19 cellular contexts compared by ENCODE assay signal in the genomic region with DNA sequence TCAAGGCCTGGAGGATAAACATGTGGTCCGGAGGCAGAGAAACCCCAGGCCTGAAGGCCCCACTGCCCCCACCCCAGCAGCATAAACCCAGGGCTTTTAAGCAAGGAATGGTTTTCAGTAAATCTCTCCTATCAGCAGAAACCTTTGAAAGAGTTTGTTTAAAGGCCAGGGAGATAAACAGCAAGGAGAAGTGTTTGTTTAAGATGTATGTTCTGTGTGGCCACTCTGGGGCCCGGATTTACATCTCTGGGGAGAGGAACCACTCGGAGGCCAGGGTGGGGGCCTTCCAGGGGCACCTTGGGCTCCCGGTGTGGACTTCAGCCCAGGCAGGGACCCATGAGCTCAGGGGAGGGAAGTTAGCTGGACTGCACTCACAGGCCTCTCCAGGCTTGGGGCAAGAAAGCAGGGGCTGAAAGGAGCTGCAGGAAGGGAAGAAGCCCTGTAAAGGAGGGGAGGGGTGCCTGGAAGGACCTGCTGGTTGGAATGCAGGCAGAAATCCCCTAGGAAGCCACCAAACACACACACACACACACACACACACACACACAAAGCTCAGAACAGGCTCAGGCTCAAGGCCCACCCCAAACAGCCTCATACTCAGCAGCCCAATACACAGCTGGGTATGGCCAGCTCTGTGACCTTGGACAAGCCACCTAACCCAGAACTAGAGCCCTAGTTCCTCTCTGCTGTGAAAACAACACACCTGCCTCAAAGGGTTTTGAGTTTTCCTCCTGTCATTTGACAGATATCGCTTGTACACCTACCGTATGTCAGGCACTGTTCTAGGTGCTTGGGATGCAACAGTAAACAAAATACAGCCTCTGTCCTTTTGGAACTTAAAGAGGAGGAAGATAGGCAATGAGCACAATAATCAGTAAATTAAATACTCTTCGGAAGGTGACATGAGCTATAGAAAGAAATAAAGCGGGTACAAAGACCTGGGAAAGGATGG. TPM values are rescaled to one million over a fixed set of nuclear protein-coding genes. Genes with fewer than 3 reads are reported as not detected.
DNase-seq lines count a peak whose midpoint lies in the region; ATAC-seq, FAIRE-seq and TF ChIP-seq lines count a peak whose summit lies in the region.
"Had no signal": no experiment of that assay in that cellular context is flagged by ENCODE, and none has a peak within 500 bp of the region (broad histone marks: within the 10 kb centered on the region; RNA-seq: fewer than 3 reads in every experiment).

No MANE protein-coding gene starts in this region.

- H3K9me3 ChIP-seq in HepG2 (ENCODE audit: low read length) (no peaks in the 10 kb centered on the region), right lobe of liver (no peaks in the 10 kb centered on the region), muscle layer of duodenum (ENCODE audit: control insufficient read depth in 1 of 2, low read length in 2 of 2) (no peaks in the 10 kb centered on the region)

- peak in 1 of 2 experiments; percentile 98; a peak in 2 of 4 replicates for TF ChIP-seq EP300 in HepG2 (IDR thresholded peaks at IDR 0.05; ENCODE audit: low read depth in 2 of 2, low read length in 2 of 2)
- TF ChIP-seq EP300 in HepG2 (CRISPR knock-in tag; IDR thresholded peaks at IDR 0.05; ENCODE audit: borderline replicate concordance): peak; percentile 79; the same call in 1 of the 2 replicates

- peak overlapping the region; percentile 74 for H3K9ac ChIP-seq in HepG2 (ENCODE audit: insufficient read depth, low read depth, low read length)

- no peaks in the 10 kb centered on the region for H4K20me1 ChIP-seq in HepG2 (ENCODE audit: insufficient read depth, low read length)

- peak; percentile 1; the same call in 1 of the 2 replicates for TF ChIP-seq CTCF in HepG2 (CRISPR knock-in tag; IDR thresholded peaks at IDR 0.05)
- no peak for TF ChIP-seq CTCF in right lobe of liver (IDR thresholded peaks at IDR 0.05)
- TF ChIP-seq CTCF in fibroblast of villous mesenchyme (IDR thresholded peaks at IDR 0.05; ENCODE audit: insufficient read depth, low read depth, low read length): no peak

- peak overlapping the region in 2 of 3 experiments; percentile 8 to 50; a peak in 2 of 6 replicates for H3K4me3 ChIP-seq in HepG2 (replicated peaks in 1 of 3; ENCODE audit: insufficient read depth in 1 of 3, low read depth in 2 of 3, low read length in 3 of 3)
- no peak overlapping the region for H3K4me3 ChIP-seq in right lobe of liver
- H3K4me3 ChIP-seq in fibroblast of villous mesenchyme (ENCODE audit: low read depth, low read length): no peak overlapping the region
- no peak overlapping the region for H3K4me3 ChIP-seq in muscle layer of duodenum (ENCODE audit: low read depth in 1 of 2, low read length in 2 of 2)

- no peak overlapping the region for H2AFZ ChIP-seq in HepG2 (ENCODE audit: low read length)

- TF ChIP-seq POLR2A in HepG2 (IDR thresholded peaks at IDR 0.05; ENCODE audit: insufficient read depth in 1 of 2, low read depth in 2 of 2, low read length in 2 of 2) (peak; percentile 74 to 77; a peak in 3 of 4 replicates), right lobe of liver (IDR thresholded peaks at IDR 0.05) (no peak), H54 (IDR thresholded peaks at IDR 0.05; ENCODE audit: low read depth, low read length) (no peak)

- H3K27ac ChIP-seq in HepG2 (ENCODE audit: extremely low read length, insufficient read depth, low read length): peak overlapping the region; percentile 94
- H3K27ac ChIP-seq in right lobe of liver: no peak overlapping the region
- H3K27ac ChIP-seq in muscle layer of duodenum (ENCODE audit: low read length): peak overlapping the region; percentile 64

- peak; percentile 45 for TF ChIP-seq RAD21 in HepG2 (CRISPR knock-in tag; IDR thresholded peaks at IDR 0.05)

- H3K79me2 ChIP-seq in HepG2 (ENCODE audit: insufficient read depth, low read length): no peaks in the 10 kb centered on the region

- peak; percentile 93 for ATAC-seq in HepG2
- ATAC-seq in right lobe of liver: no peak
- ATAC-seq: Right ventricle myocardium inferior; stimulated activated memory B cell treated with anti-CD40 and anti-IgM and Interleukin-4, amounts not matched to agents 10 μg/mL and 1 μg/mL and 100 μg/mL, for 72 hours had no signal

- POLR2A ChIA-PET in HepG2 (lab: Yijun Ruan, JAX): interaction anchor here (0.9 to 9.4 kb wide), 30 partner anchors 9 to 479 kb away, joined by 3 to 187 read pairs (median 6); partner anchors contain the start of gene FOXP4

- H3K36me3 ChIP-seq in HepG2 (replicated peaks in 1 of 2; ENCODE audit: control insufficient read depth in 1 of 2, insufficient read depth in 2 of 2, low read length in 2 of 2) (no peaks in the 10 kb centered on the region), right lobe of liver (no peaks in the 10 kb centered on the region), muscle layer of duodenum (ENCODE audit: control insufficient read depth in 1 of 2, insufficient read depth in 2 of 2, low read length in 2 of 2) (no peaks in the 10 kb centered on the region)

- DNase-seq in HepG2 (ENCODE audit: low spot score): peak; percentile 97
- DNase-seq in right lobe of liver: no peak
- peak; percentile 93 for DNase-seq in fibroblast of villous mesenchyme (ENCODE audit: low read depth)
- no peak for DNase-seq in dermis blood vessel endothelial cell
- DNase-seq in H54 (ENCODE audit: insufficient read length, low spot score): no peak
- DNase-seq in activated CD4-positive, alpha-beta T cell treated with anti-CD3 and anti-CD28 coated beads, Interleukin-2, amount 50 U/mL, for 4 hours: no peak
- DNase-seq in activated CD4-positive, alpha-beta T cell treated with anti-CD3 and anti-CD28 coated beads, Interleukin-2, amount 50 U/mL, for 1 hour: no peak
- DNase-seq: ACHN; activated CD4-positive, CD25-positive, alpha-beta regulatory T cell; activated gamma-delta T cell; aorta; CD4-positive, alpha-beta T cell; EL; immature natural killer cell; NCI-H1417 treated with DMSO at 0.1 percent for 48 hours had no signal

- H3K4me2 ChIP-seq in HepG2 (ENCODE audit: low read depth, low read length): peak overlapping the region; percentile 84

- H3K4me1 ChIP-seq in HepG2 (ENCODE audit: insufficient read depth, low read length) (peaks cover 88% of the 10 kb centered on the region), right lobe of liver (no peaks in the 10 kb centered on the region), muscle layer of duodenum (ENCODE audit: control insufficient read depth in 1 of 2, insufficient read depth in 2 of 2, low read length in 2 of 2) (peaks cover 0 to 5% of the 10 kb centered on the region in 2 donors)

- TSS peak; percentile 95 for BruUV-seq in HepG2 (replicated peaks; lab: Mats Ljungman, UMichigan)

- peak; percentile 92 for FAIRE-seq in HepG2 (lab: Jason Lieb, UNC)
- FAIRE-seq in H54 (lab: Jason Lieb, UNC): no peak
- FAIRE-seq: colon had no signal

- 34% methylated on average over 7 of the region's 8 CpGs for WGBS in HepG2 (ENCODE audit: low lambda C conversion rate)
- 89% methylated on average over 5 of the region's 8 CpGs for WGBS in right lobe of liver (ENCODE audit: insufficient coverage, low coverage, low lambda C conversion rate, missing lambda C conversion rate)

- in situ Hi-C loops in HepG2 (cut with HindIII; ENCODE audit: extremely low pct_ligation_motif_present, low pct_unique_long_range_greater_than_20kb): no loop called here

- intact Hi-C loops in HepG2 (cut with micrococcal nuclease; ENCODE audit: unreplicated experiment) (loop anchor here (1.0 kb wide), 3 partner anchors 21 to 58 kb away; no protein-coding TSS in a partner anchor), right lobe of liver (cut with DNase I) (no loop called here)

- CTCF ChIA-PET in HepG2 (lab: Yijun Ruan, JAX; ENCODE audit: low intra/inter-chr PET ratio, low total read pairs): no interaction called here

- H3K27me3 ChIP-seq in HepG2 (ENCODE audit: control insufficient read depth in 1 of 2, insufficient read depth in 2 of 2, low read length in 2 of 2): no peaks in the 10 kb centered on the region
- H3K27me3 ChIP-seq in right lobe of liver: no peaks in the 10 kb centered on the region
- peaks cover 6% of the 10 kb centered on the region for H3K27me3 ChIP-seq in muscle layer of duodenum (ENCODE audit: low read depth, low read length)

TF ChIP-seq in HepG2, 621 proteins besides CTCF, POLR2A, EP300 and RAD21 (continues in another document):
- TF ChIP-seq, protein P1, sequence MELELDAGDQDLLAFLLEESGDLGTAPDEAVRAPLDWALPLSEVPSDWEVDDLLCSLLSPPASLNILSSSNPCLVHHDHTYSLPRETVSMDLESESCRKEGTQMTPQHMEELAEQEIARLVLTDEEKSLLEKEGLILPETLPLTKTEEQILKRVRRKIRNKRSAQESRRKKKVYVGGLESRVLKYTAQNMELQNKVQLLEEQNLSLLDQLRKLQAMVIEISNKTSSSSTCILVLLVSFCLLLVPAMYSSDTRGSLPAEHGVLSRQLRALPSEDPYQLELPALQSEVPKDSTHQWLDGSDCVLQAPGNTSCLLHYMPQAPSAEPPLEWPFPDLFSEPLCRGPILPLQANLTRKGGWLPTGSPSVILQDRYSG (CRISPR knock-in tag; IDR thresholded peaks at IDR 0.05): 0 out of 2 replicates have a peak, but pooled peaks have one; percentile 65

RNA-seq across cellular contexts. Expression of gene FOXP4, which starts 26.2 kb away (rescaled TPM):
- total RNA-seq in HepG2 (2016; rRNA removed; fragmentation: Illumina TruSeq; extraction: Trizol) (11.0 TPM in 2 replicates), right lobe of liver (10 to 100 TPM; 12.6 to 19.2 (median 14.9) TPM), fibroblast of villous mesenchyme (2.2 and 4.5 TPM in 2 replicates), dermis blood vessel endothelial cell (4.4 and 9.2 TPM in 2 replicates)
- 2.8 and 3.0 TPM in 2 replicates for total RNA-seq in HepG2 (2016; cell fraction: cytosol; rRNA removed; fragmentation: Illumina TruSeq; extraction: Trizol; ENCODE audit: low read depth)
- total RNA-seq in HepG2 (2016; cell fraction: insoluble cytoplasmic fraction; rRNA removed; fragmentation: Illumina TruSeq; extraction: Trizol): 9.5 and 11.3 TPM in 2 replicates
- 15.4 and 15.8 TPM in 2 replicates for total RNA-seq in HepG2 (2016; cell fraction: membrane; rRNA removed; fragmentation: Illumina TruSeq; extraction: Trizol)
- 14.9 TPM in 2 replicates for total RNA-seq in HepG2 (2016; cell fraction: nucleus; rRNA removed; fragmentation: Illumina TruSeq; extraction: Trizol)
- polyA plus RNA-seq in HepG2 (2011; rRNA removed): 12.4 and 15.9 TPM in 2 replicates
- polyA plus RNA-seq in HepG2 (2011; cell fraction: cytosol; rRNA removed): 6.6 and 10.1 TPM in 2 replicates
- 47.8 and 59.4 TPM in 2 replicates for polyA plus RNA-seq in HepG2 (2011; cell fraction: nucleus; rRNA removed)
- polyA plus RNA-seq in HepG2 (2012): 53.6 and 69.1 TPM in 2 replicates
- polyA plus RNA-seq in HepG2 (2016; cell fraction: cytosol; fragmentation: Illumina TruSeq; extraction: Trizol; ENCODE audit: low read depth): 10.9 and 11.7 TPM in 2 replicates
- polyA plus RNA-seq in HepG2 (2016; cell fraction: insoluble cytoplasmic fraction; fragmentation: Illumina TruSeq; extraction: Trizol; ENCODE audit: low read depth): 37.6 and 56.8 TPM in 2 replicates
- 44.1 and 44.7 TPM in 2 replicates for polyA plus RNA-seq in HepG2 (2016; cell fraction: membrane; fragmentation: Illumina TruSeq; extraction: Trizol; ENCODE audit: low read depth)
- 75.1 and 80.7 TPM in 2 replicates for polyA plus RNA-seq in HepG2 (2016; cell fraction: nucleus; fragmentation: Illumina TruSeq; extraction: Trizol; ENCODE audit: insufficient read depth, low read depth)
- 3.3 and 26.4 TPM in 2 replicates for polyA minus RNA-seq in HepG2 (2011; rRNA and poly(A)+ RNA removed; ENCODE audit: low replicate concordance)
- polyA minus RNA-seq in HepG2 (2011; cell fraction: cytosol; rRNA and poly(A)+ RNA removed): 29.5 and 30.0 TPM in 2 replicates
- 15.2 and 15.5 TPM in 2 replicates for polyA minus RNA-seq in HepG2 (2011; cell fraction: nucleus; rRNA and poly(A)+ RNA removed)

Comparison
In these comparisons a context has a peak if more than half of its experiments do, and no peak if none do; other contexts are left out.
1. DNase-seq: peak in HepG2 (single experiment) and fibroblast of villous mesenchyme (single experiment); none in right lobe of liver (0 of 3), dermis blood vessel endothelial cell (single experiment), H54 (single experiment), activated CD4-positive, alpha-beta T cell treated with anti-CD3 and anti-CD28 coated beads, Interleukin-2, amount 50 U/mL, for 4 hours (0 of 2) and activated CD4-positive, alpha-beta T cell treated with anti-CD3 and anti-CD28 coated beads, Interleukin-2, amount 50 U/mL, for 1 hour (single experiment).
2. H3K27ac ChIP-seq: peak in HepG2 (single experiment) and muscle layer of duodenum (single experiment); none in right lobe of liver (0 of 3).
3. H3K4me3 ChIP-seq: peak in HepG2 (2 of 3); none in right lobe of liver (0 of 3), fibroblast of villous mesenchyme (single experiment) and muscle layer of duodenum (0 of 2).
4. POLR2A ChIP-seq: peak in HepG2 (2 of 2); none in right lobe of liver (single experiment) and H54 (single experiment).